Comparison of ENCODE assay signal across 1 cellular context in genomic region chr3:127637546-127637945, GRCh38.
TF ChIP-seq lines count a peak whose summit lies in the region.

No MANE protein-coding gene starts in this region.

TF ChIP-seq in IMR-90, 13 proteins besides CTCF, POLR2A, EP300 and RAD21:
- no peak for TF ChIP-seq MAZ (IDR thresholded peaks at IDR 0.05; ENCODE audit: borderline replicate concordance, low read depth, low read length)
- no peak for TF ChIP-seq RCOR1 (IDR thresholded peaks at IDR 0.05; ENCODE audit: insufficient replicate concordance, low read length)
- no peak for TF ChIP-seq FOS (IDR thresholded peaks at IDR 0.05; ENCODE audit: low read depth, low read length)
- TF ChIP-seq NFE2L2 (IDR thresholded peaks at IDR 0.05; ENCODE audit: low read depth, low read length), result no peak
- no peak for TF ChIP-seq CHD1 (IDR thresholded peaks at IDR 0.05; ENCODE audit: low read depth, low read length)
- TF ChIP-seq, protein P1, sequence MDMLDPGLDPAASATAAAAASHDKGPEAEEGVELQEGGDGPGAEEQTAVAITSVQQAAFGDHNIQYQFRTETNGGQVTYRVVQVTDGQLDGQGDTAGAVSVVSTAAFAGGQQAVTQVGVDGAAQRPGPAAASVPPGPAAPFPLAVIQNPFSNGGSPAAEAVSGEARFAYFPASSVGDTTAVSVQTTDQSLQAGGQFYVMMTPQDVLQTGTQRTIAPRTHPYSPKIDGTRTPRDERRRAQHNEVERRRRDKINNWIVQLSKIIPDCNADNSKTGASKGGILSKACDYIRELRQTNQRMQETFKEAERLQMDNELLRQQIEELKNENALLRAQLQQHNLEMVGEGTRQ (IDR thresholded peaks at IDR 0.05; ENCODE audit: low read depth, low read length), result no peak
